ENCODE assay signal across 8 cellular contexts in genomic region chr9:2859776-2860379, GRCh38. TPM values are rescaled to one million over a fixed set of nuclear protein-coding genes. Genes with fewer than 3 reads are reported as not detected.
A peak's percentile ranks its signal among the peaks of the same experiment; 100 is the strongest.
DNase-seq lines count a peak whose midpoint lies in the region; ATAC-seq and TF ChIP-seq lines count a peak whose summit lies in the region.

No MANE protein-coding gene starts in this region.

- no peaks in the 10 kb centered on the region for H3K9me3 Mint-ChIP-seq in CD4-positive, alpha-beta T cell

- peaks cover 35% of the 10 kb centered on the region for H3K27me3 Mint-ChIP-seq in CD4-positive, alpha-beta T cell

- H3K4me3 ChIP-seq in astrocyte of the cerebellum (ENCODE audit: low read depth, low read length): no peak overlapping the region

- in situ Hi-C loops in astrocyte of the cerebellum (cut with HindIII; ENCODE audit: low sequenced_read_pairs): no loop called here

- POLR2A ChIA-PET in CD4-positive, alpha-beta T cell (lab: Charles Lee): no interaction called here

- no peak overlapping the region for H3K27ac Mint-ChIP-seq in CD4-positive, alpha-beta T cell

- TF ChIP-seq CTCF in CD4-positive, alpha-beta T cell (IDR thresholded peaks at IDR 0.05): peak; percentile 74
- TF ChIP-seq CTCF in astrocyte of the cerebellum (IDR thresholded peaks at IDR 0.05; ENCODE audit: low read depth, low read length, missing control alignments): peak; percentile 92

- intact Hi-C loops in CD4-positive, alpha-beta T cell (cut with DNase I, micrococcal nuclease): loop anchor here (2.0 to 10.0 kb wide), 4 partner anchors 325 to 1479 kb away; no protein-coding TSS in a partner anchor

- no peak overlapping the region for H3K4me3 Mint-ChIP-seq in CD4-positive, alpha-beta T cell

- CTCF ChIA-PET in CD4-positive, alpha-beta T cell (lab: Charles Lee): interaction anchor here (0.5 kb wide), 1 partner anchor 13 kb away, joined by 3 read pairs; no protein-coding TSS in a partner anchor

- no peak for ATAC-seq in CD4-positive, alpha-beta T cell (ENCODE audit: poor library complexity)
- peak; percentile 54 for ATAC-seq in GM21390 (IDR thresholded peaks at IDR 0.05; ENCODE audit: unreplicated experiment)
- peak; percentile 87 for ATAC-seq in SK-N-SH treated with all-trans-retinoic acid at 6 μM for 48 hours
- no peak for ATAC-seq in HG02763 (IDR thresholded peaks at IDR 0.05; ENCODE audit: unreplicated experiment)

- no peaks in the 10 kb centered on the region for H3K36me3 Mint-ChIP-seq in CD4-positive, alpha-beta T cell (ENCODE audit: low read depth)

- no peak overlapping the region for H3K27ac ChIP-seq in CD4-positive, alpha-beta T cell (ENCODE audit: low read depth, low read length)

- no peaks in the 10 kb centered on the region for H3K9me3 ChIP-seq in CD4-positive, alpha-beta T cell (ENCODE audit: control insufficient read depth, low read length)

- H3K27me3 ChIP-seq in CD4-positive, alpha-beta T cell (ENCODE audit: control insufficient read depth, insufficient read depth, low read length): peaks cover 5% of the 10 kb centered on the region

- peak in 7 of 10 experiments; percentile 9 to 49 (median 21) for DNase-seq in CD4-positive, alpha-beta T cell
- DNase-seq in NCI-H1092 (lab: John Stamatoyannopoulos, UW) (peak; percentile 66), astrocyte of the cerebellum (ENCODE audit: low read depth) (peak; percentile 34), iPS-NIHi11 (ENCODE audit: low spot score) (peak; percentile 70)
- peak; percentile 40 to 60 for DNase-seq in stimulated activated CD4-positive, alpha-beta T cell treated with anti-CD3 and anti-CD28 coated beads, Interleukin-2, amount 100 ng/mL, for 48 hours

- H3K4me1 Mint-ChIP-seq in CD4-positive, alpha-beta T cell (ENCODE audit: low read depth): no peaks in the 10 kb centered on the region

TF ChIP-seq in SK-N-SH treated with all-trans-retinoic acid at 6 μM for 48 hours, 23 proteins besides CTCF, POLR2A, EP300 and RAD21:
- TF ChIP-seq ISL1 (CRISPR knock-in tag; IDR thresholded peaks at IDR 0.05): no peak
- no peak for TF ChIP-seq ZNF565 (CRISPR knock-in tag; conservative IDR thresholded peaks at IDR 0.05; ENCODE audit: low read depth)
- TF ChIP-seq RARB (CRISPR knock-in tag; IDR thresholded peaks at IDR 0.05): no peak
- no peak for TF ChIP-seq SNAI2 (CRISPR knock-in tag; IDR thresholded peaks at IDR 0.05)
- TF ChIP-seq PATZ1 (CRISPR knock-in tag; IDR thresholded peaks at IDR 0.05; ENCODE audit: borderline replicate concordance): no peak
- TF ChIP-seq BACH2 (CRISPR knock-in tag; IDR thresholded peaks at IDR 0.05; ENCODE audit: borderline replicate concordance): no peak
- TF ChIP-seq ZNF70 (CRISPR knock-in tag; IDR thresholded peaks at IDR 0.05): no peak
- no peak for TF ChIP-seq CSRNP3 (CRISPR knock-in tag; IDR thresholded peaks at IDR 0.05)
- TF ChIP-seq TOX (CRISPR knock-in tag; IDR thresholded peaks at IDR 0.05; ENCODE audit: borderline replicate concordance): no peak
- TF ChIP-seq GLIS3 (CRISPR knock-in tag; IDR thresholded peaks at IDR 0.05): no peak
- no peak for TF ChIP-seq TSHZ2 (CRISPR knock-in tag; IDR thresholded peaks at IDR 0.05)
- TF ChIP-seq CSDC2 (CRISPR knock-in tag; IDR thresholded peaks at IDR 0.05): no peak
- no peak for TF ChIP-seq ZFP30 (CRISPR knock-in tag; IDR thresholded peaks at IDR 0.05)
TF ChIP-seq in SK-N-SH treated with all-trans-retinoic acid at 6 μM for 48 hours: peak in this region for 0.

RNA-seq across cellular contexts. Expression of gene PUM3, which starts 16.0 kb away (rescaled TPM):
- total RNA-seq in CD4-positive, alpha-beta T cell: 10 to 100 TPM; 24.6 to 27.9 TPM

Comparison
In these comparisons a context has a peak if more than half of its experiments do, and no peak if none do; other contexts are left out.
1. ATAC-seq: peak in GM21390 (single experiment) and SK-N-SH treated with all-trans-retinoic acid at 6 μM for 48 hours (single experiment); none in CD4-positive, alpha-beta T cell (single experiment) and HG02763 (single experiment).
2. Peak in every context shown above with its lines, with median percentiles within 50 percentile points of each other: DNase-seq.